17 cellular contexts compared by ENCODE assay signal in the genomic region with DNA sequence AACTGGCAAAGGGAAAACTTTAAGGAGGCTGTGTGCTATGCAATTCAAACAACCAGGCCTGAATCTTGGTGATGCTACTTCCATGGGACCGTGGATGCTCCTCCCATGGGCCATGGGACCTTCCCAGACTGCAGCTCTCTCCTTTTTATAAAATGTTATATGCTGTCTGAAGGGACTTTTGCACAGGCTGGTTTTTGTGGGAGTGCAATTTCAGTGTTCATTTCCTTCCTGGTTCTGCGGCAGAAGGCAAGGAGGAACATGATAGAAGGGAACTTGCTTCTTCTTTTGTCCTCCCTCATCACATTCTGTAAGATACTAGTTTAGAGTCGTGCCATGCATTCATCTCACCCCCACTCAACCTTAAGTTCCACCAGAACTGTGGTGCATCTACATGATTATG.
A peak's percentile ranks its signal among the peaks of the same experiment; 100 is the strongest.
DNase-seq lines count a peak whose midpoint lies in the region; ATAC-seq and TF ChIP-seq lines count a peak whose summit lies in the region.
"Had no signal": no experiment of that assay in that cellular context is flagged by ENCODE, and none has a peak within 500 bp of the region (broad histone marks: within the 10 kb centered on the region; RNA-seq: fewer than 3 reads in every experiment).

No MANE protein-coding gene starts in this region.

- H3K36me3 ChIP-seq in left lung: no peaks in the 10 kb centered on the region
- H3K36me3 ChIP-seq: vagina had no signal

- H3K9me3 Mint-ChIP-seq in T-cell (no peaks in the 10 kb centered on the region), type B pancreatic cell (no peaks in the 10 kb centered on the region)

- peaks cover 0 to 19% (median 2%) of the 10 kb centered on the region in 3 donors for H3K4me1 Mint-ChIP-seq in T-cell
- peaks cover 33% of the 10 kb centered on the region for H3K4me1 Mint-ChIP-seq in type B pancreatic cell (ENCODE audit: unreplicated experiment)

- H3K4me3 Mint-ChIP-seq in T-cell (no peak overlapping the region), type B pancreatic cell (peak overlapping the region; percentile 53)

- H3K4me1 ChIP-seq in left lung: peaks cover 14 to 54% of the 10 kb centered on the region in 2 donors

- POLR2A ChIA-PET in T-cell (lab: Charles Lee): no interaction called here

- H3K27ac Mint-ChIP-seq in T-cell (peak overlapping the region; percentile 30 to 44), type B pancreatic cell (peak overlapping the region; percentile 84)
- H3K27ac Mint-ChIP-seq: progenitor cell of endocrine pancreas had no signal

- CTCF ChIA-PET in T-cell (lab: Charles Lee): interaction anchor here (0.5 to 1.6 kb wide), 2 partner anchors 18 to 419 kb away, joined by 3 to 4 read pairs; no protein-coding TSS in a partner anchor

- no peaks in the 10 kb centered on the region for H3K27me3 ChIP-seq in left lung
- H3K27me3 ChIP-seq: vagina had no signal

- H3K36me3 Mint-ChIP-seq in T-cell: no peaks in the 10 kb centered on the region
- H3K36me3 Mint-ChIP-seq in type B pancreatic cell: peaks cover 12% of the 10 kb centered on the region

- H3K27me3 Mint-ChIP-seq in T-cell (no peaks in the 10 kb centered on the region), type B pancreatic cell (no peaks in the 10 kb centered on the region)
- H3K27me3 Mint-ChIP-seq: progenitor cell of endocrine pancreas had no signal

- ATAC-seq in Right ventricle myocardium inferior: peak; percentile 13
- no peak for ATAC-seq in Right ventricle myocardium superior (ENCODE audit: poor library complexity)
- ATAC-seq in T-cell (replicated peaks in 1 of 4): no peak
- ATAC-seq in left lung: peak; percentile 56
- no peak for ATAC-seq in HG03521 (IDR thresholded peaks at IDR 0.05; ENCODE audit: unreplicated experiment)

- H3K27ac ChIP-seq in left lung: peak overlapping the region in 1 of 2 donors; percentile 85
- H3K27ac ChIP-seq: GM23248, SK-N-MC, vagina, WERI-Rb-1 had no signal

- no peak for DNase-seq in Right ventricle myocardium inferior (ENCODE audit: missing footprints)
- DNase-seq in Right ventricle myocardium superior: no peak
- no peak for DNase-seq in T-cell
- DNase-seq in left lung: no peak
- no peak for DNase-seq in type B pancreatic cell (ENCODE audit: extremely low spot score, unreplicated experiment)
- DNase-seq in activated T-cell treated with anti-CD3 and anti-CD28 coated beads, Interleukin-2, amount 50 U/mL, for 48 hours: no peak
- DNase-seq in activated naive CD4-positive, alpha-beta T cell treated with anti-CD3 and anti-CD28 coated beads, Interleukin-2, amount 50 U/mL, for 16 hours: no peak
- DNase-seq: activated effector memory CD4-positive, alpha-beta T cell treated with Interleukin-2 at 50 U/mL for 16 hours; NCI-H510A; OCI-M1; stimulated activated naive CD4-positive, alpha-beta T cell treated with Interleukin-2 at 50 U/mL for 16 hours; WERI-Rb-1 had no signal

- no peak overlapping the region for H3K4me3 ChIP-seq in left lung
- H3K4me3 ChIP-seq: GM23248, SK-N-MC, vagina had no signal

- no peaks in the 10 kb centered on the region for H3K9me3 ChIP-seq in left lung
- H3K9me3 ChIP-seq: vagina had no signal

- TF ChIP-seq CTCF in left lung (IDR thresholded peaks at IDR 0.05) (no peak), type B pancreatic cell (conservative IDR thresholded peaks at IDR 0.05) (no peak)

- intact Hi-C loops in Right ventricle myocardium inferior (cut with DNase I): no loop called here
- intact Hi-C loops in Right ventricle myocardium superior (cut with DNase I): no loop called here
- intact Hi-C loops in left lung (cut with DNase I): no loop called here

Comparison
In these comparisons a context has a peak if more than half of its experiments do, and no peak if none do; other contexts are left out.
1. ATAC-seq: peak in Right ventricle myocardium inferior (single experiment) and left lung (single experiment); none in Right ventricle myocardium superior (single experiment), T-cell (0 of 4) and HG03521 (single experiment).